In the genomic region with DNA sequence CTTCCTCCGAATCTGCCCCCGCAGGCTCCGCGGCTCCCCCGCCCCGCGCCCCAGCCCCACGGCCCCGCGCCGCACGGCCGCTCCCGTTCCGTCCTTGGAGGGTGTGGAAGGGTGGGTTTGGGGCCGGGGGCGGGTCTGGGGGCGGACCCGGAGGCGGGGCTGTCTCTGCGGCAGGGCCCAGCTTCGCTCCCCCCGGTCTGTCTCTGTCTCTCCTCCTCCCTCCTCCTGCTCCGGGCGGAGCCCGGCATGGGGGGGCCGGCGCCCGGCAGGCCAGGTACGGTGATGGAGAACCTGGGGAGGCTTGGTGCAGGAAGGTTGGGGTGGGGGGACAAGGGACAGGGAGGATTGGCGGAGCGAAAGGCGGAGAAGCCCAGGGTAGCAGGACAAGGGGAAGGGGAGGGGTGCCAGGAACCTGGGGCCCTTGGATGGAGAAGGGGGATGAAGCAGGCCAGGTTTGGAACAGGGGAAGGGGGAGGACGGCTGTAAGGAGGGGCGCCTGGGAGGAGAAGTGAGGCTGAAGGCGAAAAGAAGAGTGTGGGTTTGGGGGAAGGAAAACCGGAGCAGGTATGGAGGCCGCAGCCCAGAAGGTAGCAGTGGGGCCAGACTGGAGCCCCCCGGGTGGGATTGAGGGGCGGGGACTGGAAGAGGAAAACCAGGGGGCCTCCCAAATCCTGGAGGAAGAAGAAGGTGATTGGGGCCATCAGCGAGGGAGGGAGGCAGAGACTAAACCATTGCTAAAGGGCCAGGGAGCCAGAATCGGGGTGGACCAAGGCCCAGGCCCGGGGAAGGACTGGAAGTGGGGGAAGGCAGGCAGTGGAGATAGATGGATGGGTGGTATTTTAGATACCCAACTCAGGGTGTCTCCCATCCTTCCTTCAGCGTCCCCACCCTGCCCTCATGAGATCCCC, we compare ENCODE assay signal across 8 cellular contexts. TPM values are rescaled to one million over a fixed set of nuclear protein-coding genes. Genes with fewer than 3 reads are reported as not detected.
DNase-seq lines count a peak whose midpoint lies in the region; ATAC-seq, FAIRE-seq and TF ChIP-seq lines count a peak whose summit lies in the region.

Gene NYAP1, plus strand, starts transcription at position 200 of the 908 bp plus-strand sequence. CDS start 1,385 bp downstream, outside the sequence.

- H2BK12ac ChIP-seq in H1 (ENCODE audit: low read depth, low read length) (no peak within 1 kb of the TSS), mesenchymal stem cell (ENCODE audit: low read length in 2 of 2) (peak within 1 kb of the TSS; percentile 9 to 90)

- H3K27ac ChIP-seq in BLaER1 (no peak within 1 kb of the TSS), H1 (ENCODE audit: low read depth, low read length) (no peak within 1 kb of the TSS), mesenchymal stem cell (ENCODE audit: low read length, poor library complexity, severe bottlenecking) (no peak within 1 kb of the TSS)

- 14% methylated on average over 13 of the region's 44 CpGs; no CpG with 5 or more reads in 1 of the 2 experiments for WGBS in H1 (ENCODE audit: extremely low coverage in 1 of 2, insufficient coverage in 1 of 2, insufficient read length in 1 of 2, insufficient replicate concordance in 2 of 2, low coverage in 1 of 2, low lambda C conversion rate in 2 of 2, missing lambda C conversion rate in 1 of 2), 2 experiments
- 31% methylated on average over 17 of the region's 44 CpGs for WGBS in mesenchymal stem cell

- H3K4ac ChIP-seq in H1 (replicated peaks; ENCODE audit: insufficient read length, low read depth, low read length), result peak within 1 kb of the TSS; percentile 69
- peak within 1 kb of the TSS in 1 of 2 experiments; percentile 60 for H3K4ac ChIP-seq in mesenchymal stem cell (ENCODE audit: low read depth in 1 of 2, low read length in 2 of 2)

- peak; percentile 8 for DNase-seq in NCI-H1417 treated with DMSO at 0.1 percent for 48 hours (lab: John Stamatoyannopoulos, UW)
- DNase-seq in activated CD4-positive, alpha-beta T cell treated with anti-CD3 and anti-CD28 coated beads, Interleukin-2, amount 50 U/mL, for 4 hours, result peak; percentile 38 to 42
- peak in 1 of 2 experiments; percentile 85 for DNase-seq in H1 (ENCODE audit: low read depth in 1 of 2, low spot score in 2 of 2)
- peak; percentile 60 for DNase-seq in mesenchymal stem cell
- peak; percentile 46 for DNase-seq in stimulated activated naive CD8-positive, alpha-beta T cell treated with anti-CD3 and anti-CD28 coated beads, Interleukin-15, Interleukin-2, amounts not matched to agents 100 U/mL and 50 U/mL, for 24 hours

- H3K14ac ChIP-seq in H1 (ENCODE audit: insufficient read length) (no peak within 1 kb of the TSS), mesenchymal stem cell (ENCODE audit: low read length in 2 of 2) (peak within 1 kb of the TSS in 1 of 2 experiments; percentile 79)

- H4K91ac ChIP-seq in H1 (replicated peaks; ENCODE audit: insufficient read length, low read length) (peak within 1 kb of the TSS; percentile 39), mesenchymal stem cell (ENCODE audit: low read length) (peak within 1 kb of the TSS; percentile 12)

- H2BK20ac ChIP-seq in H1 (ENCODE audit: low read length), result 0 out of 2 replicates have a peak within 1 kb of the TSS, but pooled peaks have one; percentile 6

- peaks cover 65% of the 10 kb centered on the region for H3K4me1 ChIP-seq in BLaER1
- peaks cover 0 to 10% (median 6%) of the 10 kb centered on the region in 4 experiments; a peak in 5 of 7 replicates for H3K4me1 ChIP-seq in H1 (replicated peaks in 1 of 4; ENCODE audit: control insufficient read depth in 3 of 4, insufficient read depth in 4 of 4, low read length in 3 of 4)
- peaks cover 18% of the 10 kb centered on the region for H3K4me1 ChIP-seq in mesenchymal stem cell (ENCODE audit: control insufficient read depth, insufficient read depth, low read depth, low read length)

- TF ChIP-seq POLR2A in H1 (IDR thresholded peaks at IDR 0.05; ENCODE audit: control extremely low read depth in 1 of 2, low read depth in 2 of 2, low read length in 2 of 2), result no peak

- no peaks in the 10 kb centered on the region for H3K27me3 ChIP-seq in BLaER1
- H3K27me3 ChIP-seq in H1 (replicated peaks in 1 of 4; ENCODE audit: control insufficient read depth in 3 of 4, extremely low read depth in 1 of 4, insufficient read depth in 3 of 4, low read length in 3 of 4), result no peaks in the 10 kb centered on the region
- no peaks in the 10 kb centered on the region for H3K27me3 ChIP-seq in mesenchymal stem cell (ENCODE audit: control insufficient read depth in 1 of 2, insufficient read depth in 1 of 2, low read length in 2 of 2)

- POLR2A ChIA-PET in H1 (lab: Charles Lee; ENCODE audit: partially characterized antibody), result interaction anchor here (0.6 to 1.7 kb wide), 3 partner anchors 9 to 119 kb away, joined by 3 to 5 read pairs (median 4); no protein-coding TSS in a partner anchor

- no peaks in the 10 kb centered on the region for H3K36me3 ChIP-seq in BLaER1
- peaks cover 0 to 9% (median 0%) of the 10 kb centered on the region in 4 experiments; a peak in 2 of 8 replicates for H3K36me3 ChIP-seq in H1 (ENCODE audit: control insufficient read depth in 2 of 4, insufficient read depth in 4 of 4, low read length in 3 of 4)
- no peaks in the 10 kb centered on the region for H3K36me3 ChIP-seq in mesenchymal stem cell (ENCODE audit: control insufficient read depth in 1 of 2, insufficient read depth in 2 of 2, low read depth in 1 of 2, low read length in 2 of 2)

- H4K8ac ChIP-seq in H1 (ENCODE audit: extremely low read depth, insufficient read depth, low read length) (peak within 1 kb of the TSS; percentile 31; the same call in 1 of the 2 replicates), mesenchymal stem cell (ENCODE audit: low read length) (peak within 1 kb of the TSS; percentile 82)

- H3K23ac ChIP-seq in H1 (ENCODE audit: insufficient read length), result no peak within 1 kb of the TSS
- H3K23ac ChIP-seq in mesenchymal stem cell (ENCODE audit: low read length in 2 of 2), result peak within 1 kb of the TSS in 1 of 2 experiments; percentile 24

- ATAC-seq in GM21390 (IDR thresholded peaks at IDR 0.05; ENCODE audit: unreplicated experiment) (peak; percentile 23), GM18861 (IDR thresholded peaks at IDR 0.05; ENCODE audit: unreplicated experiment) (no peak)
- peak; percentile 7 for ATAC-seq in stimulated activated naive CD8-positive, alpha-beta T cell treated with anti-CD3 and anti-CD28 coated beads, Interleukin-15, Interleukin-2, amounts not matched to agents 100 U/mL and 50 U/mL, for 24 hours

- no peak for TF ChIP-seq CTCF in H1 (IDR thresholded peaks at IDR 0.05; ENCODE audit: control extremely low read depth in 1 of 3, insufficient read depth in 1 of 3, low read depth in 1 of 3, low read length in 3 of 3)

- H3K79me1 ChIP-seq in H1 (ENCODE audit: low read depth, low read length) (no peaks in the 10 kb centered on the region), mesenchymal stem cell (replicated peaks; ENCODE audit: low read length, poor library complexity, severe bottlenecking) (no peaks in the 10 kb centered on the region)

- H2BK15ac ChIP-seq in H1 (ENCODE audit: low read length), result 0 out of 2 replicates have a peak within 1 kb of the TSS, but pooled peaks have one; percentile 25
- H2BK15ac ChIP-seq in mesenchymal stem cell (ENCODE audit: low read depth, poor library complexity, severe bottlenecking), result peak within 1 kb of the TSS; percentile 75

- 0 out of 2 replicates have a peak within 1 kb of the TSS, but pooled peaks have one; percentile 1 for H2AFZ ChIP-seq in H1 (ENCODE audit: low read length)
- peak within 1 kb of the TSS; percentile 89 for H2AFZ ChIP-seq in mesenchymal stem cell (ENCODE audit: low read depth, low read length)

- TF ChIP-seq EP300 in H1 (IDR thresholded peaks at IDR 0.05; ENCODE audit: borderline replicate concordance in 1 of 2, low read depth in 2 of 2, low read length in 2 of 2), result no peak

- H2AK5ac ChIP-seq in H1 (ENCODE audit: low read depth, low read length) (no peak within 1 kb of the TSS), mesenchymal stem cell (ENCODE audit: low read length, severe bottlenecking) (peak within 1 kb of the TSS; percentile 16)

- H3K23me2 ChIP-seq in H1 (ENCODE audit: low read depth, low read length), result peaks cover 8% of the 10 kb centered on the region; the same call in 1 of the 2 replicates

- H2BK120ac ChIP-seq in H1 (replicated peaks; ENCODE audit: low read depth, low read length), result no peak within 1 kb of the TSS
- peak within 1 kb of the TSS; percentile 58 for H2BK120ac ChIP-seq in mesenchymal stem cell (ENCODE audit: low read depth, low read length)

- no peaks in the 10 kb centered on the region; a peak in 1 of 4 replicates for H3K79me2 ChIP-seq in H1 (ENCODE audit: control insufficient read depth in 1 of 2, insufficient read depth in 2 of 2, low read length in 2 of 2)

- H4K5ac ChIP-seq in H1 (ENCODE audit: insufficient read length, low read depth, low read length), result peak within 1 kb of the TSS; percentile 18

- H3K56ac ChIP-seq in H1 (replicated peaks; ENCODE audit: insufficient read length, low read depth, low read length), result no peak within 1 kb of the TSS

- peak within 1 kb of the TSS; percentile 72 for H3K4me3 ChIP-seq in BLaER1
- H3K4me3 ChIP-seq in H1 (ENCODE audit: extremely low read depth in 1 of 4, insufficient read depth in 2 of 4, low read depth in 3 of 4, low read length in 4 of 4), result peak within 1 kb of the TSS; percentile 68 to 80 (median 72)
- H3K4me3 ChIP-seq in mesenchymal stem cell (ENCODE audit: insufficient read depth in 1 of 2, low read depth in 1 of 2, low read length in 2 of 2), result peak within 1 kb of the TSS; percentile 77 to 84

- CTCF ChIA-PET in H1 (lab: Charles Lee; ENCODE audit: partially characterized antibody), result interaction anchor here (1.0 to 11.3 kb wide), 11 partner anchors 9 to 85 kb away, joined by 3 to 152 read pairs (median 6); partner anchors contain the start of gene SPACDR

- FAIRE-seq in H1 (lab: Jason Lieb, UNC), result no peak

- H3K4me2 ChIP-seq in BLaER1 (peak within 1 kb of the TSS; percentile 94), H1 (ENCODE audit: insufficient read depth in 1 of 2, low read depth in 2 of 2, low read length in 2 of 2) (peak within 1 kb of the TSS; percentile 82 to 84), mesenchymal stem cell (ENCODE audit: low read length, poor library complexity, severe bottlenecking) (peak within 1 kb of the TSS; percentile 93)

- H2BK5ac ChIP-seq in H1 (ENCODE audit: low read depth, low read length) (no peak within 1 kb of the TSS; the same call in 1 of the 2 replicates), mesenchymal stem cell (ENCODE audit: low read depth, low read length, poor library complexity, severe bottlenecking) (no peak within 1 kb of the TSS)

- no peak for TF ChIP-seq RAD21 in H1 (IDR thresholded peaks at IDR 0.05 in 1 of 2, conservative IDR thresholded peaks at IDR 0.05 in 1 of 2; ENCODE audit: low read depth in 2 of 2, low read length in 2 of 2)

- H4K20me1 ChIP-seq in BLaER1 (no peaks in the 10 kb centered on the region), H1 (replicated peaks in 1 of 2; ENCODE audit: control insufficient read depth in 1 of 2, insufficient read depth in 2 of 2, low read length in 2 of 2) (peaks cover 0 to under 1% of the 10 kb centered on the region in 2 experiments)

- H3K9me3 ChIP-seq in BLaER1, result no peaks in the 10 kb centered on the region
- no peaks in the 10 kb centered on the region for H3K9me3 ChIP-seq in H1 (ENCODE audit: insufficient read depth in 2 of 2, low read depth in 1 of 2, low read length in 1 of 2)
- no peaks in the 10 kb centered on the region for H3K9me3 ChIP-seq in mesenchymal stem cell (ENCODE audit: control insufficient read depth, low read length)

- H3K9ac ChIP-seq in BLaER1, result peak within 1 kb of the TSS; percentile 69
- H3K9ac ChIP-seq in H1 (replicated peaks in 1 of 4; ENCODE audit: extremely low read depth in 1 of 4, low read depth in 3 of 4, low read length in 3 of 4), result peak within 1 kb of the TSS in 2 of 4 experiments; percentile 20 to 51; a peak in 5 of 7 replicates
- H3K9ac ChIP-seq in mesenchymal stem cell (ENCODE audit: low read length), result peak within 1 kb of the TSS; percentile 78

- peak within 1 kb of the TSS; percentile 83 for H3K18ac ChIP-seq in H1 (ENCODE audit: extremely low read depth, low read length)
- H3K18ac ChIP-seq in mesenchymal stem cell (ENCODE audit: low read depth in 1 of 2, low read length in 2 of 2), result peak within 1 kb of the TSS; percentile 66 to 79

RNA-seq across cellular contexts. Expression of gene NYAP1, which starts in this region (rescaled TPM):
- total RNA-seq in H1 (2021; fragmentation: NEBNext Ultra II Directional; extraction: Animal tissue kit (Norgen Biotek cat#: 25700)), result 4.5 and 4.6 TPM in 2 replicates
- 1.9 and 5.0 TPM in 2 replicates for polyA plus RNA-seq in H1 (2011; rRNA removed)
- polyA plus RNA-seq in H1 (2011; cell fraction: cytosol; rRNA removed), result 3.9 TPM
- polyA plus RNA-seq in H1 (2011; cell fraction: nucleus; rRNA removed), result 5.5 TPM
- 2.7 to 4.5 TPM (median 3.8 TPM) in 4 replicates for polyA plus RNA-seq in H1 (2012, experiment 1 of 2)
- 2.0 TPM for polyA plus RNA-seq in H1 (2012, experiment 2 of 2)
- 2.5 TPM for polyA plus RNA-seq in H1 (2013, experiment 1 of 2)
- 2.2 TPM for polyA plus RNA-seq in H1 (2013, experiment 2 of 2)
- 0.37 and 0.41 TPM in 2 replicates for polyA minus RNA-seq in H1 (2011; rRNA and poly(A)+ RNA removed)
- 3.1 TPM for polyA minus RNA-seq in H1 (2011; cell fraction: cytosol; rRNA and poly(A)+ RNA removed)
- polyA minus RNA-seq in H1 (2011; cell fraction: nucleus; rRNA and poly(A)+ RNA removed), result 2.9 TPM
- 0.57 TPM for polyA plus RNA-seq in mesenchymal stem cell (2013, experiment 1 of 2)
- polyA plus RNA-seq in mesenchymal stem cell (2013, experiment 2 of 2), result 0.58 TPM
